ENCODE assay signal across 1 cellular context in genomic region chr12:48957141-48958048, GRCh38.
TF ChIP-seq lines count a peak whose summit lies in the region.

Gene ARF3, minus strand, starts transcription at chr12:48957487. Its CDS starts 16,392 bp downstream, at chr12:48941095.

TF ChIP-seq in WTC11, 78 proteins besides CTCF, POLR2A, EP300 and RAD21 (continued from another document):
- TF ChIP-seq ATF6 (CRISPR knock-in tag; IDR thresholded peaks at IDR 0.05) (no peak), NR2C2 (CRISPR knock-in tag; IDR thresholded peaks at IDR 0.05) (no peak), KAT7 (CRISPR knock-in tag; IDR thresholded peaks at IDR 0.05; ENCODE audit: borderline replicate concordance) (0 out of 2 replicates have a peak, but pooled peaks have one; percentile 45), ZNF121 (CRISPR knock-in tag; IDR thresholded peaks at IDR 0.05) (no peak), CREB1 (CRISPR knock-in tag; IDR thresholded peaks at IDR 0.05) (no peak), GTF2I (CRISPR knock-in tag; conservative IDR thresholded peaks at IDR 0.05) (no peak)
TF ChIP-seq in WTC11: peak in this region for 17.
